In the genomic region with DNA sequence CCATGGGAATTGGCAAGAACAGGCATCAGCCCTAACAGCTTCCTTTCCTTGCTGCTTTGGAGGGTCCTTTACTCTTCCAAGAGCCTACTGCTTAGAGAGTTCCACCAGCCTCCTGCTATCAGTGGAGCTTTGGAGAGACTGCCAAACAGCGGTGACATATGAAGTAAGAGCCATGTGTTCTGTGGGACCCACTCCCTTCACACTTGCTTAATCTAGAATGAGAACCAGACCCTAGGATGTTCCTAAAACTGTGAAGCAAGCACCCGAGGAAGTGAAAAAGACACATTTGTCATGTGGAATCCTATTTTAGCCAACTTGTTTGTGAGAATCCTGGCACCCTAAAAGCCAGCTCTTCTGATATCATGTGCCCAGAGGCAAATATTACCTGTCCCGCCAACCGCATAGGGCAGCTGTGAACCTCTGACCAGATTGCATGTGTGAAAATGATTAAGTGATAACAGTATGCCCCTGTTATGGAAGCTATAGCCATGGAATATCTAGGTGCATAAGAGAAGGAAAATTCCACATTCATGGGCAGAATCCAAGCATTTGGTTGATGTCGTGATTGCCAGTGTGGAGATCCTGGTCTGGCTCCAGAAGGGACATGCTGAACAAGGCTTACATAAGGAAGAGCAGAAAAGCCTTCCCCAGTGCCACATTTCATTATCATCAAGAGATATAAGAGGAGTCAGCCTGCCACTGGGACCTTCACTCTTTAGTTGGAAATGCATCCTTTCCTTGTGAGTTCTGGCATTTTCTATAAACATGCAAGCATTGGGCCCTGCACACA, we compare ENCODE assay signal across 18 cellular contexts. TPM values are rescaled to one million over a fixed set of nuclear protein-coding genes. Genes with fewer than 3 reads are reported as not detected.
"Had no signal": no experiment of that assay in that cellular context is flagged by ENCODE, and none has a peak within 500 bp of the region (broad histone marks: within the 10 kb centered on the region; RNA-seq: fewer than 3 reads in every experiment).

No MANE protein-coding gene starts in this region.

- H3K4me3 ChIP-seq: sigmoid colon, smooth muscle cell, stomach, testis had no signal

- ATAC-seq: activated T-helper 17 cell treated with anti-CD3 and anti-CD28 coated beads, Interleukin-2, amount 50 U/mL, for 72 hours; foreskin keratinocyte; stimulated activated memory B cell treated with anti-CD40 and anti-IgM and Interleukin-4, amounts not matched to agents 10 μg/mL and 1 μg/mL and 100 μg/mL, for 72 hours; WTC11 had no signal

- H3K9me3 ChIP-seq: testis had no signal

- H3K27ac ChIP-seq: foreskin keratinocyte, sigmoid colon, stomach, testis had no signal

- H3K4me2 ChIP-seq: smooth muscle cell had no signal

- H3K36me3 ChIP-seq: sigmoid colon, stomach had no signal

- H3K4me1 ChIP-seq: foreskin keratinocyte, sigmoid colon, stomach, testis had no signal

- H3K27me3 ChIP-seq: foreskin keratinocyte, sigmoid colon, stomach, testis had no signal

- DNase-seq: activated naive CD4-positive, alpha-beta T cell; activated T-cell treated with anti-CD3 and anti-CD28 coated beads, Interleukin-2, amount 50 U/mL, for 1 hour; dermis blood vessel endothelial cell; effector memory CD4-positive, alpha-beta T cell; foreskin keratinocyte; mesenchymal stem cell; naive B cell; nucleus accumbens; sigmoid colon; stimulated activated CD4-positive, alpha-beta T cell treated with anti-CD3 and anti-CD28 coated beads, Interleukin-15, amount 100 ng/mL, for 24 hours; stomach; T1000; testis had no signal

RNA-seq across cellular contexts. Expression of gene RCVRN, which starts 18.7 kb away (rescaled TPM):
- polyA plus RNA-seq: foreskin keratinocyte, liver had no signal
